27 cellular contexts compared by ENCODE assay signal in genomic region chr17:8918811-8919210, GRCh38. TPM values are rescaled to one million over a fixed set of nuclear protein-coding genes. Genes with fewer than 3 reads are reported as not detected.
DNase-seq lines count a peak whose midpoint lies in the region; ATAC-seq, FAIRE-seq and TF ChIP-seq lines count a peak whose summit lies in the region.
"Had no signal": no experiment of that assay in that cellular context is flagged by ENCODE, and none has a peak within 500 bp of the region (broad histone marks: within the 10 kb centered on the region; RNA-seq: fewer than 3 reads in every experiment).

No MANE protein-coding gene starts in this region.

- no peak overlapping the region for H3K27ac ChIP-seq in CD8-positive, alpha-beta memory T cell (ENCODE audit: low read depth, low read length)
- H3K27ac ChIP-seq in keratinocyte (ENCODE audit: control insufficient read depth, insufficient read depth, low read length): no peak overlapping the region
- H3K27ac ChIP-seq: cardiac muscle cell, esophagus muscularis mucosa, lower lobe of right lung, uterus had no signal

- H3K4me1 Mint-ChIP-seq in CD8-positive, alpha-beta memory T cell: peaks cover 60 to 79% (median 62%) of the 10 kb centered on the region in 3 donors
- peaks cover 32% of the 10 kb centered on the region for H3K4me1 Mint-ChIP-seq in activated T-helper 2 cell treated with anti-CD3 and anti-CD28 coated beads, Interferon-gamma antibody, Interleukin-2, Interleukin-4, amounts not matched to agents 10 μg/mL and 5 μg/mL and 100 μg/mL, durations not matched to agents 14 hours and 24 hours and 36 hours (ENCODE audit: low read depth)
- H3K4me1 Mint-ChIP-seq in stimulated activated naive CD8-positive, alpha-beta T cell treated with anti-CD3 and anti-CD28 coated beads, Interleukin-15, amount 100 ng/mL, for 72 hours: peaks cover 76% of the 10 kb centered on the region

- POLR2A ChIA-PET in CD8-positive, alpha-beta memory T cell (lab: Charles Lee): no interaction called here

- peak overlapping the region in 5 of 8 donors; percentile 0 to 66 (median 18) for H3K27ac Mint-ChIP-seq in CD8-positive, alpha-beta memory T cell
- no peak overlapping the region for H3K27ac Mint-ChIP-seq in activated T-helper 2 cell treated with anti-CD3 and anti-CD28 coated beads, Interferon-gamma antibody, Interleukin-2, Interleukin-4, amounts not matched to agents 10 μg/mL and 5 μg/mL and 100 μg/mL, durations not matched to agents 14 hours and 24 hours and 36 hours
- no peak overlapping the region for H3K27ac Mint-ChIP-seq in stimulated activated naive CD8-positive, alpha-beta T cell treated with anti-CD3 and anti-CD28 coated beads, Interleukin-15, amount 100 ng/mL, for 72 hours
- H3K27ac Mint-ChIP-seq: activated naive CD4-positive, alpha-beta T cell treated with anti-CD3 and anti-CD28 coated beads, Interleukin-2, amount 10 ng/mL, durations not matched to agents 7 days and 5 days had no signal

- no peak overlapping the region for H3K4me3 ChIP-seq in CD8-positive, alpha-beta memory T cell (ENCODE audit: low read length)
- no peak overlapping the region for H3K4me3 ChIP-seq in keratinocyte (ENCODE audit: control insufficient read depth in 2 of 3, extremely low read depth in 1 of 3, insufficient read depth in 2 of 3, low read depth in 1 of 3, low read length in 3 of 3)
- H3K4me3 ChIP-seq: cardiac muscle cell, esophagus muscularis mucosa, lower lobe of right lung, uterus had no signal

- no peak overlapping the region for H3K4me2 ChIP-seq in keratinocyte (ENCODE audit: control insufficient read depth, extremely low read depth, insufficient read depth, low read depth, low read length)

- peaks cover 4% of the 10 kb centered on the region for H3K36me3 ChIP-seq in CD8-positive, alpha-beta memory T cell (ENCODE audit: insufficient read depth, low read length)
- H3K36me3 ChIP-seq in keratinocyte (ENCODE audit: control insufficient read depth in 2 of 2, extremely low read depth in 1 of 2, insufficient read depth in 2 of 2, low read length in 2 of 2): no peaks in the 10 kb centered on the region
- H3K36me3 ChIP-seq: cardiac muscle cell, esophagus muscularis mucosa, lower lobe of right lung, uterus had no signal

- H3K9me1 ChIP-seq in keratinocyte (ENCODE audit: control insufficient read depth, extremely low read depth, insufficient read depth, low read length): no peaks in the 10 kb centered on the region

- no peaks in the 10 kb centered on the region for H3K79me2 ChIP-seq in keratinocyte (ENCODE audit: control insufficient read depth, insufficient read depth, low read length)

- FAIRE-seq in HTR-8/SVneo (lab: Jason Lieb, UNC) (peak; percentile 57), keratinocyte (lab: Jason Lieb, UNC) (peak; percentile 44)
- FAIRE-seq: islet of Langerhans had no signal

- CTCF ChIA-PET in CD8-positive, alpha-beta memory T cell (lab: Charles Lee): interaction anchor here (1.0 kb wide), 1 partner anchor 44 kb away, joined by 3 read pairs; no protein-coding TSS in a partner anchor

- H3K4me3 Mint-ChIP-seq in CD8-positive, alpha-beta memory T cell: no peak overlapping the region
- no peak overlapping the region for H3K4me3 Mint-ChIP-seq in activated T-helper 2 cell treated with anti-CD3 and anti-CD28 coated beads, Interferon-gamma antibody, Interleukin-2, Interleukin-4, amounts not matched to agents 10 μg/mL and 5 μg/mL and 100 μg/mL, durations not matched to agents 14 hours and 24 hours and 36 hours (ENCODE audit: low read depth)
- H3K4me3 Mint-ChIP-seq in stimulated activated naive CD8-positive, alpha-beta T cell treated with anti-CD3 and anti-CD28 coated beads, Interleukin-15, amount 100 ng/mL, for 72 hours: no peak overlapping the region
- H3K4me3 Mint-ChIP-seq: activated naive CD4-positive, alpha-beta T cell treated with anti-CD3 and anti-CD28 coated beads, Interleukin-2, amount 10 ng/mL, durations not matched to agents 7 days and 5 days; naive B cell had no signal

- H3K36me3 Mint-ChIP-seq in CD8-positive, alpha-beta memory T cell: peaks cover 12 to 61% (median 19%) of the 10 kb centered on the region in 3 donors
- H3K36me3 Mint-ChIP-seq in activated T-helper 2 cell treated with anti-CD3 and anti-CD28 coated beads, Interferon-gamma antibody, Interleukin-2, Interleukin-4, amounts not matched to agents 10 μg/mL and 5 μg/mL and 100 μg/mL, durations not matched to agents 14 hours and 24 hours and 36 hours (ENCODE audit: low read depth): peaks cover 62% of the 10 kb centered on the region

- peaks cover 24% of the 10 kb centered on the region for H3K4me1 ChIP-seq in CD8-positive, alpha-beta memory T cell (ENCODE audit: insufficient read depth, low read length)
- H3K4me1 ChIP-seq in keratinocyte (ENCODE audit: control insufficient read depth, extremely low read depth, insufficient read depth, low read length): peaks cover 20% of the 10 kb centered on the region
- H3K4me1 ChIP-seq: Caco-2, esophagus muscularis mucosa, uterus had no signal

- no peaks in the 10 kb centered on the region for H3K27me3 Mint-ChIP-seq in CD8-positive, alpha-beta memory T cell
- no peaks in the 10 kb centered on the region for H3K27me3 Mint-ChIP-seq in activated T-helper 2 cell treated with anti-CD3 and anti-CD28 coated beads, Interferon-gamma antibody, Interleukin-2, Interleukin-4, amounts not matched to agents 10 μg/mL and 5 μg/mL and 100 μg/mL, durations not matched to agents 14 hours and 24 hours and 36 hours (ENCODE audit: low read depth)
- H3K27me3 Mint-ChIP-seq in stimulated activated naive CD8-positive, alpha-beta T cell treated with anti-CD3 and anti-CD28 coated beads, Interleukin-15, amount 100 ng/mL, for 72 hours: no peaks in the 10 kb centered on the region
- H3K27me3 Mint-ChIP-seq: activated naive CD4-positive, alpha-beta T cell treated with anti-CD3 and anti-CD28 coated beads, Interleukin-2, amount 10 ng/mL, durations not matched to agents 7 days and 5 days; naive B cell had no signal

- no peak for DNase-seq in CD8-positive, alpha-beta memory T cell
- DNase-seq in HTR-8/SVneo (ENCODE audit: insufficient read length, low spot score): no peak
- DNase-seq in amniotic epithelial cell (ENCODE audit: low read depth): peak; percentile 51
- no peak for DNase-seq in keratinocyte (ENCODE audit: low read depth, low spot score)
- no peak for DNase-seq in NCI-H446 treated with DMSO at 0.1 percent for 48 hours (lab: John Stamatoyannopoulos, UW)
- DNase-seq in activated T-helper 2 cell treated with anti-CD3 and anti-CD28 coated beads, Interferon-gamma antibody, Interleukin-2, Interleukin-4, amounts not matched to agents 10 μg/mL and 5 μg/mL and 100 μg/mL, durations not matched to agents 14 hours and 24 hours and 36 hours (ENCODE audit: low spot score): no peak
- DNase-seq in stimulated activated naive CD8-positive, alpha-beta T cell treated with anti-CD3 and anti-CD28 coated beads, Interleukin-15, amount 100 ng/mL, for 72 hours: no peak
- DNase-seq: activated CD4-positive, alpha-beta T cell treated with anti-CD3 and anti-CD28 coated beads, Interleukin-2, amount 50 U/mL, for 1 hour; activated naive CD4-positive, alpha-beta T cell treated with anti-CD3 and anti-CD28 coated beads, Interleukin-2, amount 10 ng/mL, durations not matched to agents 7 days and 5 days; Caco-2; head of caudate nucleus; Kasumi-1; lower lobe of right lung; naive B cell; NCI-H1105 treated with DMSO at 0.1 percent for 48 hours; NCI-H2171; NCI-H82; RPMI8226; stimulated activated CD4-positive, alpha-beta T cell treated with anti-CD3 and anti-CD28 coated beads, Interleukin-2, amount 100 ng/mL, for 48 hours; substantia nigra; uterus had no signal

- no peak for ATAC-seq in GM21529 (IDR thresholded peaks at IDR 0.05; ENCODE audit: unreplicated experiment)
- no peak for ATAC-seq in stimulated activated naive CD8-positive, alpha-beta T cell treated with anti-CD3 and anti-CD28 coated beads, Interleukin-15, amount 100 ng/mL, for 72 hours
- ATAC-seq: lower lobe of right lung had no signal

- H3K9ac ChIP-seq in keratinocyte (ENCODE audit: control insufficient read depth, extremely low read depth, insufficient read depth, low read length): no peak overlapping the region

- peaks cover 0 to 4% (median 0%) of the 10 kb centered on the region in 5 donors for H3K9me3 Mint-ChIP-seq in CD8-positive, alpha-beta memory T cell
- H3K9me3 Mint-ChIP-seq in activated T-helper 2 cell treated with anti-CD3 and anti-CD28 coated beads, Interferon-gamma antibody, Interleukin-2, Interleukin-4, amounts not matched to agents 10 μg/mL and 5 μg/mL and 100 μg/mL, durations not matched to agents 14 hours and 24 hours and 36 hours: peaks cover 26% of the 10 kb centered on the region
- H3K9me3 Mint-ChIP-seq in stimulated activated naive CD8-positive, alpha-beta T cell treated with anti-CD3 and anti-CD28 coated beads, Interleukin-15, amount 100 ng/mL, for 72 hours: peaks cover 0 to 7% of the 10 kb centered on the region in 2 donors

- dilution Hi-C loops in keratinocyte (cut with MboI; ENCODE audit: extremely low pct_ligation_motif_present, low sequenced_read_pairs): no loop called here

- no peaks in the 10 kb centered on the region for H4K20me1 ChIP-seq in keratinocyte (ENCODE audit: control insufficient read depth, extremely low read depth, insufficient read depth, low read length)

- H3K9me3 ChIP-seq in CD8-positive, alpha-beta memory T cell (ENCODE audit: low read length): no peaks in the 10 kb centered on the region
- no peaks in the 10 kb centered on the region for H3K9me3 ChIP-seq in keratinocyte (ENCODE audit: control insufficient read depth, low read depth, low read length)
- H3K9me3 ChIP-seq: Caco-2, uterus had no signal

- intact Hi-C loops in activated T-helper 2 cell treated with anti-CD3 and anti-CD28 coated beads, Interferon-gamma antibody, Interleukin-2, Interleukin-4, amounts not matched to agents 10 μg/mL and 5 μg/mL and 100 μg/mL, durations not matched to agents 14 hours and 24 hours and 36 hours (cut with micrococcal nuclease): no loop called here

- no peak overlapping the region for H2AFZ ChIP-seq in keratinocyte (ENCODE audit: control insufficient read depth, low read length)

- no peak for TF ChIP-seq CTCF in keratinocyte (optimal IDR thresholded peaks at IDR 0.05 in 1 of 3, IDR thresholded peaks at IDR 0.05 in 1 of 3, conservative IDR thresholded peaks at IDR 0.05 in 1 of 3; ENCODE audit: extremely low read depth in 1 of 3, insufficient read depth in 2 of 3, low read length in 3 of 3)

- no peaks in the 10 kb centered on the region for H3K27me3 ChIP-seq in CD8-positive, alpha-beta memory T cell (ENCODE audit: insufficient read depth, low read length, poor library complexity, severe bottlenecking)
- H3K27me3 ChIP-seq in keratinocyte (ENCODE audit: control insufficient read depth, extremely low read depth, insufficient read depth, low read length): no peaks in the 10 kb centered on the region
- H3K27me3 ChIP-seq: uterus had no signal

RNA-seq across cellular contexts. Expression of gene PIK3R5, which starts 46.7 kb away (rescaled TPM):
- total RNA-seq in CD8-positive, alpha-beta memory T cell: 10 to 100 TPM; 28.6 to 30.2 TPM
- polyA plus RNA-seq in CD8-positive, alpha-beta memory T cell: 71.6 TPM
- 0.03 to 0.04 TPM in 2 of 3 replicates, not detected in the other for polyA plus RNA-seq in keratinocyte
- polyA plus RNA-seq in keratinocyte (2011; ENCODE audit: low read depth): not detected
- polyA plus RNA-seq in keratinocyte (2011; cell fraction: cytosol; rRNA removed): 0.02 and 0.10 TPM in 2 replicates
- polyA plus RNA-seq in keratinocyte (2011; cell fraction: nucleus; rRNA removed): 0.09 and 0.12 TPM in 2 replicates
- not detected in 2 replicates for polyA plus RNA-seq in keratinocyte (2012; ENCODE audit: low replicate concordance)
- polyA minus RNA-seq in keratinocyte: 0.13 to 0.20 TPM in 2 of 3 replicates, not detected in the other
- polyA minus RNA-seq in keratinocyte (2011; cell fraction: cytosol; rRNA and poly(A)+ RNA removed): not detected
- not detected in 2 replicates for polyA minus RNA-seq in keratinocyte (2011; cell fraction: nucleus; rRNA and poly(A)+ RNA removed)
- total RNA-seq in activated T-helper 2 cell treated with anti-CD3 and anti-CD28 coated beads, Interferon-gamma antibody, Interleukin-2, Interleukin-4, amounts not matched to agents 10 μg/mL and 5 μg/mL and 100 μg/mL, durations not matched to agents 14 hours and 24 hours and 36 hours: 46.8 and 47.7 TPM in 2 replicates
- total RNA-seq: Caco-2, HT1080 had no signal

RNA-seq across cellular contexts. Expression of gene PIK3R6, which starts 51.3 kb away (rescaled TPM):
- total RNA-seq in CD8-positive, alpha-beta memory T cell: under 1 TPM; 0.18 to 0.35 TPM
- polyA plus RNA-seq in CD8-positive, alpha-beta memory T cell: 0.61 TPM
- 0.02 to 0.06 TPM (median 0.03 TPM) in 3 replicates for polyA plus RNA-seq in keratinocyte
- polyA plus RNA-seq in keratinocyte (2011; ENCODE audit: low read depth): not detected
- not detected in 2 replicates for polyA plus RNA-seq in keratinocyte (2011; cell fraction: cytosol; rRNA removed)
- polyA plus RNA-seq in keratinocyte (2011; cell fraction: nucleus; rRNA removed): 0.05 and 0.10 TPM in 2 replicates
- not detected in 2 replicates for polyA plus RNA-seq in keratinocyte (2012; ENCODE audit: low replicate concordance)
- polyA minus RNA-seq in keratinocyte: not detected in 3 replicates
- polyA minus RNA-seq in keratinocyte (2011; cell fraction: cytosol; rRNA and poly(A)+ RNA removed): not detected
- not detected in 2 replicates for polyA minus RNA-seq in keratinocyte (2011; cell fraction: nucleus; rRNA and poly(A)+ RNA removed)
- total RNA-seq in activated T-helper 2 cell treated with anti-CD3 and anti-CD28 coated beads, Interferon-gamma antibody, Interleukin-2, Interleukin-4, amounts not matched to agents 10 μg/mL and 5 μg/mL and 100 μg/mL, durations not matched to agents 14 hours and 24 hours and 36 hours: 9.8 and 10.1 TPM in 2 replicates
- total RNA-seq: Caco-2, cardiac muscle cell, G401, HT1080 had no signal

Comparison
In these comparisons a context has a peak if more than half of its experiments do, and no peak if none do; other contexts are left out.
1. H3K27ac Mint-ChIP-seq: peak in CD8-positive, alpha-beta memory T cell (5 of 8); none in activated T-helper 2 cell treated with anti-CD3 and anti-CD28 coated beads, Interferon-gamma antibody, Interleukin-2, Interleukin-4, amounts not matched to agents 10 μg/mL and 5 μg/mL and 100 μg/mL, durations not matched to agents 14 hours and 24 hours and 36 hours (single experiment) and stimulated activated naive CD8-positive, alpha-beta T cell treated with anti-CD3 and anti-CD28 coated beads, Interleukin-15, amount 100 ng/mL, for 72 hours (0 of 2).